9 cellular contexts compared by ENCODE assay signal in genomic region chr17:40038882-40039513, GRCh38. TPM values are rescaled to one million over a fixed set of nuclear protein-coding genes. Genes with fewer than 3 reads are reported as not detected.
DNase-seq lines count a peak whose midpoint lies in the region; ATAC-seq and TF ChIP-seq lines count a peak whose summit lies in the region.
"Had no signal": no experiment of that assay in that cellular context is flagged by ENCODE, and none has a peak within 500 bp of the region (broad histone marks: within the 10 kb centered on the region; RNA-seq: fewer than 3 reads in every experiment).

No MANE protein-coding gene starts in this region.

- peak; percentile 30 for TF ChIP-seq CTCF in CD8-positive, alpha-beta T cell (IDR thresholded peaks at IDR 0.05)
- peak; percentile 56 to 68 for TF ChIP-seq CTCF in mammary epithelial cell (conservative IDR thresholded peaks at IDR 0.05 in 1 of 2, IDR thresholded peaks at IDR 0.05 in 1 of 2; ENCODE audit: extremely low read depth in 1 of 2, insufficient read depth in 1 of 2, low read depth in 1 of 2, low read length in 2 of 2)
- peak; percentile 54 to 83 (median 66) for TF ChIP-seq CTCF in upper lobe of left lung (IDR thresholded peaks at IDR 0.05)

- no peaks in the 10 kb centered on the region for H3K9me3 ChIP-seq in CD8-positive, alpha-beta T cell (ENCODE audit: low read length)
- H3K9me3 ChIP-seq in mammary epithelial cell (replicated peaks; ENCODE audit: insufficient read depth, low read length) (no peaks in the 10 kb centered on the region), upper lobe of left lung (no peaks in the 10 kb centered on the region)

- no peak overlapping the region for H3K27ac ChIP-seq in CD8-positive, alpha-beta T cell (ENCODE audit: low read depth, low read length)
- H3K27ac ChIP-seq in mammary epithelial cell (ENCODE audit: insufficient read depth, low read depth, low read length) (no peak overlapping the region), upper lobe of left lung (peak overlapping the region; percentile 65 to 75 (median 70))
- H3K27ac ChIP-seq: HL-60 had no signal

- dilution Hi-C loops in mammary epithelial cell (cut with HindIII; ENCODE audit: low sequenced_read_pairs): no loop called here

- no peaks in the 10 kb centered on the region for H3K27me3 Mint-ChIP-seq in CD8-positive, alpha-beta T cell (ENCODE audit: low read depth)

- no peak overlapping the region for H2AFZ ChIP-seq in mammary epithelial cell (ENCODE audit: low read depth, low read length)

- no peak overlapping the region for H3K4me3 ChIP-seq in CD8-positive, alpha-beta T cell (ENCODE audit: low read depth, low read length)
- no peak overlapping the region for H3K4me3 ChIP-seq in mammary epithelial cell (replicated peaks in 1 of 3; ENCODE audit: insufficient read depth in 1 of 3, low read depth in 2 of 3, low read length in 3 of 3)
- no peak overlapping the region for H3K4me3 ChIP-seq in upper lobe of left lung

- no peaks in the 10 kb centered on the region for H3K27me3 ChIP-seq in CD8-positive, alpha-beta T cell (ENCODE audit: insufficient read depth, low read length)
- H3K27me3 ChIP-seq in mammary epithelial cell (ENCODE audit: insufficient read depth, low read length) (no peaks in the 10 kb centered on the region), upper lobe of left lung (no peaks in the 10 kb centered on the region)

- in situ Hi-C loops in mammary epithelial cell (cut with MboI; ENCODE audit: low sequenced_read_pairs in 2 of 2): no loop called here

- no TSS peak for BruUV-seq in mammary epithelial cell (replicated peaks; lab: Mats Ljungman, UMichigan)

- peaks cover 3% of the 10 kb centered on the region for H3K4me1 Mint-ChIP-seq in CD8-positive, alpha-beta T cell (ENCODE audit: low read depth)

- CTCF ChIA-PET in CD8-positive, alpha-beta T cell (lab: Charles Lee): interaction anchor here (0.6 to 5.4 kb wide), 9 partner anchors 12 to 152 kb away, joined by 3 to 35 read pairs (median 4); no protein-coding TSS in a partner anchor
- CTCF ChIA-PET in mammary epithelial cell (lab: Charles Lee; ENCODE audit: low non-redundant PET): interaction anchor here (0.9 to 1.1 kb wide), 2 partner anchors 36 to 85 kb away, joined by 3 to 6 read pairs; no protein-coding TSS in a partner anchor

- 41% methylated on average over 11 of the region's 11 CpGs for WGBS in mammary epithelial cell (ENCODE audit: low coverage, missing lambda C conversion rate)
- WGBS in upper lobe of left lung, 2 donors: 20 to 39% methylated on average over 8 to 11 of the region's 11 CpGs

- no peak overlapping the region for H3K4me3 Mint-ChIP-seq in CD8-positive, alpha-beta T cell

- no peak for ATAC-seq in CD8-positive, alpha-beta T cell
- peak; percentile 90 to 91 for ATAC-seq in upper lobe of left lung (ENCODE audit: low FRiP score in 2 of 2)
- no peak for ATAC-seq in HG02970 (IDR thresholded peaks at IDR 0.05; ENCODE audit: low FRiP score, unreplicated experiment)

- H3K4me2 ChIP-seq in mammary epithelial cell (ENCODE audit: insufficient read depth, low read depth, low read length): peak overlapping the region; percentile 46

- intact Hi-C loops in CD8-positive, alpha-beta T cell (cut with DNase I, micrococcal nuclease): loop anchor here (1.0 kb wide), 2 partner anchors 47 to 129 kb away; no protein-coding TSS in a partner anchor
- intact Hi-C loops in mammary epithelial cell (cut with micrococcal nuclease): loop anchor here (1.0 to 2.0 kb wide), 2 partner anchors 48 to 72 kb away; no protein-coding TSS in a partner anchor

- peak in 1 of 4 donors; percentile 31 for TF ChIP-seq EP300 in upper lobe of left lung (IDR thresholded peaks at IDR 0.05)

- TF ChIP-seq POLR2A in upper lobe of left lung (IDR thresholded peaks at IDR 0.05): no peak

- no peak overlapping the region for H3K9ac ChIP-seq in mammary epithelial cell (ENCODE audit: insufficient read depth, low read length)

- no peaks in the 10 kb centered on the region for H3K9me3 Mint-ChIP-seq in CD8-positive, alpha-beta T cell

- H3K36me3 ChIP-seq in CD8-positive, alpha-beta T cell (ENCODE audit: insufficient read depth, low read length): peaks cover 20% of the 10 kb centered on the region
- H3K36me3 ChIP-seq in mammary epithelial cell (ENCODE audit: insufficient read depth, low read length): peaks cover 3% of the 10 kb centered on the region
- peaks cover 4 to 30% (median 13%) of the 10 kb centered on the region in 4 donors for H3K36me3 ChIP-seq in upper lobe of left lung

- no peaks in the 10 kb centered on the region for H4K20me1 ChIP-seq in mammary epithelial cell (ENCODE audit: insufficient read depth, low read length)

- POLR2A ChIA-PET in CD8-positive, alpha-beta T cell (lab: Charles Lee): interaction anchor here (1.2 kb wide), 1 partner anchor 15 kb away, joined by 4 read pairs; the partner anchor contains the start of gene MED24

- no peaks in the 10 kb centered on the region for H3K79me2 ChIP-seq in mammary epithelial cell (ENCODE audit: insufficient read depth, low read length)

- no peak overlapping the region for H3K27ac Mint-ChIP-seq in CD8-positive, alpha-beta T cell

- no peaks in the 10 kb centered on the region for H3K4me1 ChIP-seq in CD8-positive, alpha-beta T cell (ENCODE audit: insufficient read depth, low read length)
- H3K4me1 ChIP-seq in mammary epithelial cell (ENCODE audit: insufficient read depth, low read length) (peaks cover 3% of the 10 kb centered on the region), upper lobe of left lung (peaks cover 12 to 14% (median 13%) of the 10 kb centered on the region in 4 donors)

- peaks cover 35% of the 10 kb centered on the region for H3K36me3 Mint-ChIP-seq in CD8-positive, alpha-beta T cell

- DNase-seq in CD8-positive, alpha-beta T cell: no peak
- DNase-seq in LHCN-M2 (ENCODE audit: low read depth) (peak; percentile 80), mammary epithelial cell (peak; percentile 38), left kidney (ENCODE audit: low read depth, low spot score) (peak; percentile 80), upper lobe of left lung (peak in 1 of 2 donors; percentile 72)
- no peak for DNase-seq in activated naive CD4-positive, alpha-beta T cell treated with anti-CD3 and anti-CD28 coated beads, Interleukin-2, amount 50 U/mL, for 16 hours
- no peak for DNase-seq in activated naive CD4-positive, alpha-beta T cell treated with Interleukin-2 at 50 U/mL for 16 hours

RNA-seq across cellular contexts. Expression of gene MED24, which starts 15.2 kb away (rescaled TPM):
- 100 to 1,000 TPM; 103 to 104 TPM for total RNA-seq in CD8-positive, alpha-beta T cell
- 52.9 and 65.1 TPM in 2 replicates for total RNA-seq in LHCN-M2 (2014; rRNA removed)
- 36.8 TPM for polyA plus RNA-seq in LHCN-M2 (2012)
- 10 to 100 TPM; 59.3 to 85.6 TPM for total RNA-seq in mammary epithelial cell
- 91.2 TPM for polyA plus RNA-seq in mammary epithelial cell
- polyA minus RNA-seq in mammary epithelial cell: 116 TPM
- 100 to 1,000 TPM in 1 of 6 donors, 10 to 100 TPM in 5; 36.5 to 157 (median 71.0) TPM for total RNA-seq in upper lobe of left lung

RNA-seq across cellular contexts. Expression of gene CSF3, which starts 23.8 kb away (rescaled TPM):
- not detected for total RNA-seq in CD8-positive, alpha-beta T cell
- 5.1 and 6.7 TPM in 2 replicates for total RNA-seq in LHCN-M2 (2014; rRNA removed)
- 1.1 TPM for polyA plus RNA-seq in LHCN-M2 (2012)
- total RNA-seq in mammary epithelial cell: 1 to 10 TPM in 1 of 2 donors, not detected in 1; 8.2 TPM
- 5.1 TPM for polyA plus RNA-seq in mammary epithelial cell
- polyA minus RNA-seq in mammary epithelial cell: not detected
- 10 to 100 TPM in 1 of 6 donors, 1 to 10 TPM in 5; 1.6 to 14.4 (median 2.7) TPM for total RNA-seq in upper lobe of left lung

RNA-seq across cellular contexts. Expression of gene THRA, which starts 23.8 kb away (rescaled TPM):
- 10 to 100 TPM; 34.6 to 35.7 TPM for total RNA-seq in CD8-positive, alpha-beta T cell
- total RNA-seq in LHCN-M2 (2014; rRNA removed) (22.3 and 32.5 TPM in 2 replicates), mammary epithelial cell (10 to 100 TPM; 10.8 to 11.7 TPM), upper lobe of left lung (10 to 100 TPM; 31.0 to 55.3 (median 49.9) TPM)
- 26.6 TPM for polyA plus RNA-seq in LHCN-M2 (2012)
- polyA plus RNA-seq in mammary epithelial cell: 10.0 TPM
- 33.1 TPM for polyA minus RNA-seq in mammary epithelial cell

RNA-seq across cellular contexts. Expression of gene PSMD3, which starts 58.4 kb away (rescaled TPM):
- total RNA-seq in CD8-positive, alpha-beta T cell: 10 to 100 TPM; 66.9 to 68.8 TPM
- 153 and 159 TPM in 2 replicates for total RNA-seq in LHCN-M2 (2014; rRNA removed)
- 127 TPM for polyA plus RNA-seq in LHCN-M2 (2012)
- total RNA-seq in mammary epithelial cell: 100 to 1,000 TPM; 112 to 159 TPM
- polyA plus RNA-seq in mammary epithelial cell: 184 TPM
- polyA minus RNA-seq in mammary epithelial cell: 160 TPM
- 100 to 1,000 TPM in 2 of 6 donors, 10 to 100 TPM in 4; 55.5 to 117 (median 78.8) TPM for total RNA-seq in upper lobe of left lung

Comparison
In these comparisons a context has a peak if more than half of its experiments do, and no peak if none do; other contexts are left out.
1. ATAC-seq: peak in upper lobe of left lung (2 of 2); none in CD8-positive, alpha-beta T cell (single experiment) and HG02970 (single experiment).
2. DNase-seq: peak in LHCN-M2 (single experiment), mammary epithelial cell (single experiment) and left kidney (single experiment); none in CD8-positive, alpha-beta T cell (0 of 7), activated naive CD4-positive, alpha-beta T cell treated with anti-CD3 and anti-CD28 coated beads, Interleukin-2, amount 50 U/mL, for 16 hours (single experiment) and activated naive CD4-positive, alpha-beta T cell treated with Interleukin-2 at 50 U/mL for 16 hours (single experiment).
3. H3K27ac ChIP-seq: peak in upper lobe of left lung (4 of 4); none in CD8-positive, alpha-beta T cell (single experiment) and mammary epithelial cell (single experiment).
4. Peak in every context shown above with its lines, with median percentiles within 50 percentile points of each other: CTCF ChIP-seq.